10 cellular contexts compared by ENCODE assay signal in genomic region chr4:69832326-69833030, GRCh38. TPM values are rescaled to one million over a fixed set of nuclear protein-coding genes. Genes with fewer than 3 reads are reported as not detected.
A peak's percentile ranks its signal among the peaks of the same experiment; 100 is the strongest.
DNase-seq lines count a peak whose midpoint lies in the region; ATAC-seq and TF ChIP-seq lines count a peak whose summit lies in the region.
"Had no signal": no experiment of that assay in that cellular context is flagged by ENCODE, and none has a peak within 500 bp of the region (broad histone marks: within the 10 kb centered on the region; RNA-seq: fewer than 3 reads in every experiment).

No MANE protein-coding gene starts in this region.

- TF ChIP-seq CTCF in vagina (IDR thresholded peaks at IDR 0.05), result no peak
- no peak for TF ChIP-seq CTCF in foreskin fibroblast (IDR thresholded peaks at IDR 0.05; ENCODE audit: low read depth, low read length)

- H3K27me3 Mint-ChIP-seq in stimulated activated naive CD8-positive, alpha-beta T cell treated with anti-CD3 and anti-CD28 coated beads, Interleukin-15, amount 100 ng/mL, for 72 hours, result no peaks in the 10 kb centered on the region
- no peaks in the 10 kb centered on the region for H3K27me3 Mint-ChIP-seq in activated T-cell treated with anti-CD3 and anti-CD28 coated beads, Interleukin-2, amount 50 U/mL, for 72 hours (ENCODE audit: low read depth)

- H3K27ac ChIP-seq in vagina, result peak overlapping the region; percentile 50

- peaks cover 19% of the 10 kb centered on the region for H3K4me1 Mint-ChIP-seq in stimulated activated naive CD8-positive, alpha-beta T cell treated with anti-CD3 and anti-CD28 coated beads, Interleukin-15, amount 100 ng/mL, for 72 hours
- H3K4me1 Mint-ChIP-seq in activated T-cell treated with anti-CD3 and anti-CD28 coated beads, Interleukin-2, amount 50 U/mL, for 72 hours (ENCODE audit: low read depth), result peaks cover 18% of the 10 kb centered on the region

- H3K9me3 ChIP-seq in vagina, result no peaks in the 10 kb centered on the region

- intact Hi-C loops in vagina (cut with DNase I), result no loop called here

- peaks cover 0 to 8% of the 10 kb centered on the region in 2 donors for H3K9me3 Mint-ChIP-seq in stimulated activated naive CD8-positive, alpha-beta T cell treated with anti-CD3 and anti-CD28 coated beads, Interleukin-15, amount 100 ng/mL, for 72 hours
- no peaks in the 10 kb centered on the region for H3K9me3 Mint-ChIP-seq in activated T-cell treated with anti-CD3 and anti-CD28 coated beads, Interleukin-2, amount 50 U/mL, for 72 hours

- no peaks in the 10 kb centered on the region for H3K36me3 Mint-ChIP-seq in activated T-cell treated with anti-CD3 and anti-CD28 coated beads, Interleukin-2, amount 50 U/mL, for 72 hours (ENCODE audit: insufficient read depth in 2 of 2)

- no peak for TF ChIP-seq POLR2A in vagina (IDR thresholded peaks at IDR 0.05)

- H3K27me3 ChIP-seq in vagina, result no peaks in the 10 kb centered on the region

- no peaks in the 10 kb centered on the region for H3K36me3 ChIP-seq in vagina

- ATAC-seq in stimulated activated naive CD8-positive, alpha-beta T cell treated with anti-CD3 and anti-CD28 coated beads, Interleukin-15, amount 100 ng/mL, for 72 hours, result peak; percentile 6
- no peak for ATAC-seq in stimulated activated naive CD8-positive, alpha-beta T cell treated with anti-CD3 and anti-CD28 coated beads, Interleukin-15, Interleukin-2, amounts not matched to agents 100 U/mL and 50 U/mL, for 24 hours
- ATAC-seq in GM19035 (IDR thresholded peaks at IDR 0.05; ENCODE audit: unreplicated experiment), result no peak
- no peak for ATAC-seq in activated T-cell treated with anti-CD3 and anti-CD28 coated beads, Interleukin-2, amount 50 U/mL, for 72 hours (replicated peaks in 1 of 2)

- H3K27ac Mint-ChIP-seq in stimulated activated naive CD8-positive, alpha-beta T cell treated with anti-CD3 and anti-CD28 coated beads, Interleukin-15, amount 100 ng/mL, for 72 hours, result no peak overlapping the region
- H3K27ac Mint-ChIP-seq in activated T-cell treated with anti-CD3 and anti-CD28 coated beads, Interleukin-2, amount 50 U/mL, for 72 hours, result no peak overlapping the region

- no peak overlapping the region for H3K4me3 ChIP-seq in vagina
- no peak overlapping the region for H3K4me3 ChIP-seq in foreskin fibroblast (ENCODE audit: low read depth in 1 of 2, low read length in 2 of 2)

- DNase-seq in stimulated activated naive CD8-positive, alpha-beta T cell treated with anti-CD3 and anti-CD28 coated beads, Interleukin-15, amount 100 ng/mL, for 72 hours, result no peak
- no peak for DNase-seq in stimulated activated naive CD8-positive, alpha-beta T cell treated with anti-CD3 and anti-CD28 coated beads, Interleukin-15, Interleukin-2, amounts not matched to agents 100 U/mL and 50 U/mL, for 24 hours
- DNase-seq in HPDE6-E6E7 (ENCODE audit: extremely low spot score), result peak; percentile 2
- DNase-seq in iPS-NIHi7 (ENCODE audit: extremely low spot score), result peak; percentile 9
- DNase-seq in vagina (ENCODE audit: extremely low spot score in 2 of 2), result no peak
- DNase-seq in foreskin fibroblast, result no peak
- no peak for DNase-seq in activated T-cell treated with anti-CD3 and anti-CD28 coated beads, Interleukin-2, amount 50 U/mL, for 72 hours
- DNase-seq: stimulated activated CD4-positive, alpha-beta T cell treated with anti-CD3 and anti-CD28 coated beads, Interleukin-12 subunit alpha, Interleukin-12 subunit beta, amount 100 ng/mL, for 4 hours had no signal

- no peak overlapping the region for H3K4me3 Mint-ChIP-seq in stimulated activated naive CD8-positive, alpha-beta T cell treated with anti-CD3 and anti-CD28 coated beads, Interleukin-15, amount 100 ng/mL, for 72 hours
- H3K4me3 Mint-ChIP-seq in activated T-cell treated with anti-CD3 and anti-CD28 coated beads, Interleukin-2, amount 50 U/mL, for 72 hours, result no peak overlapping the region

- peaks cover 48% of the 10 kb centered on the region for H3K4me1 ChIP-seq in vagina

RNA-seq across cellular contexts. Expression of gene SULT1E1, which starts 27.5 kb away (rescaled TPM):
- 114 TPM for total RNA-seq in vagina
- not detected for total RNA-seq in activated T-cell treated with anti-CD3 and anti-CD28 coated beads, Interleukin-2, amount 50 U/mL, for 72 hours
- total RNA-seq: T-helper 2 cell treated with Interferon-gamma antibody and Interleukin-4, amounts not matched to agents 100 ng/mL and 5 ng/mL, for 36 hours had no signal

Comparison
In these comparisons a context has a peak if more than half of its experiments do, and no peak if none do; other contexts are left out.
1. DNase-seq: peak in HPDE6-E6E7 (single experiment) and iPS-NIHi7 (single experiment); none in stimulated activated naive CD8-positive, alpha-beta T cell treated with anti-CD3 and anti-CD28 coated beads, Interleukin-15, amount 100 ng/mL, for 72 hours (0 of 2), stimulated activated naive CD8-positive, alpha-beta T cell treated with anti-CD3 and anti-CD28 coated beads, Interleukin-15, Interleukin-2, amounts not matched to agents 100 U/mL and 50 U/mL, for 24 hours (single experiment), vagina (0 of 2), foreskin fibroblast (0 of 2) and activated T-cell treated with anti-CD3 and anti-CD28 coated beads, Interleukin-2, amount 50 U/mL, for 72 hours (0 of 2).
2. RNA of gene SULT1E1, which starts 27.5 kb away (total RNA-seq): 114 TPM in vagina (single experiment); not detected in activated T-cell treated with anti-CD3 and anti-CD28 coated beads, Interleukin-2, amount 50 U/mL, for 72 hours; every median in the first group is over 100 times any median in the second.